ENCODE assay signal across 11 cellular contexts in genomic region chr2:234996467-234997270, GRCh38. TPM values are rescaled to one million over a fixed set of nuclear protein-coding genes. Genes with fewer than 3 reads are reported as not detected.
DNase-seq lines count a peak whose midpoint lies in the region; ATAC-seq and TF ChIP-seq lines count a peak whose summit lies in the region.
"Had no signal": no experiment of that assay in that cellular context is flagged by ENCODE, and none has a peak within 500 bp of the region (broad histone marks: within the 10 kb centered on the region; RNA-seq: fewer than 3 reads in every experiment).

No MANE protein-coding gene starts in this region.

- 27 to 50% methylated on average over 25 of the region's 25 CpGs for WGBS in aorta, 2 donors

- H3F3A ChIP-seq in PC-3 (ENCODE audit: low read length, unreplicated experiment), result no peaks in the 10 kb centered on the region

- H3K4me1 ChIP-seq in PC-3 (ENCODE audit: insufficient read depth, low read length) (no peaks in the 10 kb centered on the region), aorta (ENCODE audit: control insufficient read depth in 1 of 2, insufficient read depth in 2 of 2, low read length in 2 of 2) (no peaks in the 10 kb centered on the region)

- no peaks in the 10 kb centered on the region for H3K9me3 ChIP-seq in PC-3 (ENCODE audit: low read length)
- no peaks in the 10 kb centered on the region for H3K9me3 ChIP-seq in aorta (ENCODE audit: control insufficient read depth, low read length)

- H3K4me2 ChIP-seq in PC-3 (ENCODE audit: low read length), result no peak overlapping the region

- POLR2A ChIA-PET in PC-3 (lab: Charles Lee; ENCODE audit: unreplicated experiment), result no interaction called here

- ATAC-seq in PC-3 (no peak), HG02938 (IDR thresholded peaks at IDR 0.05; ENCODE audit: unreplicated experiment) (no peak), GM19395 (IDR thresholded peaks at IDR 0.05; ENCODE audit: unreplicated experiment) (no peak), aorta (ENCODE audit: low FRiP score) (no peak)
- ATAC-seq: naive thymus-derived CD4-positive, alpha-beta T cell had no signal

- CTCF ChIA-PET in PC-3 (lab: Charles Lee), result no interaction called here

- no peaks in the 10 kb centered on the region for H3K27me3 ChIP-seq in PC-3 (ENCODE audit: low read length)
- H3K27me3 ChIP-seq in dorsolateral prefrontal cortex, result no peaks in the 10 kb centered on the region
- no peaks in the 10 kb centered on the region for H3K27me3 ChIP-seq in aorta (ENCODE audit: control insufficient read depth in 1 of 2, insufficient read depth in 2 of 2, low read length in 1 of 2)

- no peaks in the 10 kb centered on the region for H4K20me1 ChIP-seq in PC-3 (ENCODE audit: low read length)

- peaks cover 62% of the 10 kb centered on the region for H3K79me2 ChIP-seq in PC-3 (ENCODE audit: low read length)

- no peak overlapping the region for H3K9ac ChIP-seq in PC-3 (ENCODE audit: low read length)

- DNase-seq in AG09309 (ENCODE audit: low read depth) (peak; percentile 25), PC-3 (peak; percentile 20), dorsolateral prefrontal cortex (no peak), myocyte (ENCODE audit: low read depth) (peak; percentile 93), SIG-M5 treated with dmso at 0.1 percent for 504 hours (lab: John Stamatoyannopoulos, UW; ENCODE audit: unreplicated experiment) (no peak), aorta (no peak)
- DNase-seq: CD4-positive, CD25-positive, alpha-beta regulatory T cell; naive thymus-derived CD4-positive, alpha-beta T cell; NCI-H1092 treated with DMSO at 0.1 percent for 48 hours had no signal

- H3K36me3 ChIP-seq in PC-3 (ENCODE audit: low read depth, low read length) (no peaks in the 10 kb centered on the region; the same call in 1 of the 2 replicates), aorta (ENCODE audit: control insufficient read depth in 1 of 2, insufficient read depth in 2 of 2, low read length in 1 of 2) (no peaks in the 10 kb centered on the region)

- peak; percentile 11 for TF ChIP-seq CTCF in AG09309 (IDR thresholded peaks at IDR 0.05; ENCODE audit: control insufficient read depth, insufficient read depth, low read depth, low read length, missing control alignments)
- TF ChIP-seq CTCF in PC-3 (conservative IDR thresholded peaks at IDR 0.05; ENCODE audit: low read depth, low read length), result no peak
- no peak for TF ChIP-seq CTCF in dorsolateral prefrontal cortex (IDR thresholded peaks at IDR 0.05 in 54 of 56, conservative IDR thresholded peaks at IDR 0.05 in 2 of 56; ENCODE audit: low read depth in 1 of 56, partially characterized antibody in 56 of 56)

- no TSS peak for BruUV-seq in PC-3 (replicated peaks; lab: Mats Ljungman, UMichigan)

- H3K4me3 ChIP-seq in AG09309 (ENCODE audit: control insufficient read depth, low read depth, low read length), result no peak overlapping the region
- no peak overlapping the region for H3K4me3 ChIP-seq in PC-3 (ENCODE audit: low read length)
- no peak overlapping the region for H3K4me3 ChIP-seq in dorsolateral prefrontal cortex
- H3K4me3 ChIP-seq in aorta (ENCODE audit: low read length in 2 of 2), result no peak overlapping the region

- no peaks in the 10 kb centered on the region for H3K9me2 ChIP-seq in PC-3 (replicated peaks; ENCODE audit: low read length)

- intact Hi-C loops in PC-3 (cut with micrococcal nuclease), result no loop called here
- intact Hi-C loops in dorsolateral prefrontal cortex (cut with DNase I), result loop anchor here in 1 of 2 donors (10.0 kb wide), 1 partner anchor 108 kb away; no protein-coding TSS in a partner anchor
- intact Hi-C loops in aorta (cut with DNase I), result no loop called here

- H3K27ac ChIP-seq in PC-3 (ENCODE audit: low read length), result no peak overlapping the region
- peak overlapping the region in 44 of 59 donors; percentile 8 to 89 (median 79) for H3K27ac ChIP-seq in dorsolateral prefrontal cortex
- no peak overlapping the region for H3K27ac ChIP-seq in aorta (ENCODE audit: low read depth in 1 of 2, low read length in 2 of 2)

- no peak overlapping the region for H2AFZ ChIP-seq in PC-3 (ENCODE audit: low read length)

RNA-seq across cellular contexts. Expression of gene SH3BP4, which starts 44.9 kb away (rescaled TPM):
- total RNA-seq in PC-3 (2014; rRNA removed) (35.2 and 47.3 TPM in 2 replicates), dorsolateral prefrontal cortex (10 to 100 TPM; 10.0 to 57.7 (median 23.5) TPM), myocyte (20.0 and 27.4 TPM in 2 replicates), aorta (10 to 100 TPM; 27.6 to 32.2 TPM)
- 41.6 TPM for polyA plus RNA-seq in myocyte (2012)
- 1 to 10 TPM; 4.5 to 5.1 TPM for polyA plus RNA-seq in aorta
- polyA plus RNA-seq: CD4-positive, CD25-positive, alpha-beta regulatory T cell; naive thymus-derived CD4-positive, alpha-beta T cell had no signal

Comparison
In these comparisons a context has a peak if more than half of its experiments do, and no peak if none do; other contexts are left out.
1. DNase-seq: peak in AG09309 (single experiment), PC-3 (single experiment) and myocyte (single experiment); none in dorsolateral prefrontal cortex (0 of 10), SIG-M5 treated with dmso at 0.1 percent for 504 hours (single experiment) and aorta (0 of 2).
2. H3K27ac ChIP-seq: peak in dorsolateral prefrontal cortex (44 of 59); none in PC-3 (single experiment) and aorta (0 of 2).